In the genomic region with DNA sequence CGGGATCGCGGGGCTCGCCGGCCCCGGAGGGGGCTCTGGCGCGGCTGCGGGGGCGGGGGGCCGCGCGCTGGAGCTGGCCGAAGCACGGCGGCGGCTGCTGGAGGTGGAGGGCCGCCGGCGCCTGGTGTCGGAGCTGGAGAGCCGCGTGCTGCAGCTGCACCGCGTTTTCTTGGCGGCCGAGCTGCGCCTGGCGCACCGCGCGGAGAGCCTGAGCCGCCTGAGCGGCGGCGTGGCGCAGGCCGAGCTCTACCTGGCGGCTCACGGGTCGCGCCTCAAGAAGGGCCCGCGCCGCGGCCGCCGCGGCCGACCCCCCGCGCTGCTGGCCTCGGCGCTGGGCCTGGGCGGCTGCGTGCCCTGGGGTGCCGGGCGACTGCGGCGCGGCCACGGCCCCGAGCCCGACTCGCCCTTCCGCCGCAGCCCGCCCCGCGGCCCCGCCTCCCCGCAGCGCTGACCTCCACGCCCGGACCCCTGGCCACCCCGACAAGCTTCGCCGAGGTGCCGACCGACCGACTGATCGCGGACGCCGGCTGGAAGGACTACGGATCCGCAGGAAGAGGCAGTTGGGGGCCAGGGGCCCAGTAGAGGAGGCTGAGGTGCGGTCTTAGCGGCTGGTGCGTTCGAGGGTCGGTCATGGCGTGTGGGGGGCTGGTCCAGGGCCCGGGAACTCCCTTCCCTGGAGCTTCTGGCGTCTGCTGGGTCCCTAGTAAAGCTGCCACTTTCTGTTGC, we compare ENCODE assay signal across 8 cellular contexts. TPM values are rescaled to one million over a fixed set of nuclear protein-coding genes. Genes with fewer than 3 reads are reported as not detected.
DNase-seq lines count a peak whose midpoint lies in the region; ATAC-seq and TF ChIP-seq lines count a peak whose summit lies in the region.

No MANE protein-coding gene starts in this region.

- H3K36me3 Mint-ChIP-seq in chondrocyte (ENCODE audit: low read depth) = peaks cover 2% of the 10 kb centered on the region

- no peak for TF ChIP-seq POLR2A in uterus (IDR thresholded peaks at IDR 0.05)

- ATAC-seq in RWPE2 (ENCODE audit: low read depth) = no peak
- no peak for ATAC-seq in HG02884 (IDR thresholded peaks at IDR 0.05; ENCODE audit: unreplicated experiment)

- DNase-seq in activated CD8-positive, alpha-beta memory T cell treated with anti-CD3 and anti-CD28 coated beads for 24 hours = peak; percentile 62
- no peak for DNase-seq in activated CD8-positive, alpha-beta memory T cell treated with anti-CD3 and anti-CD28 coated beads, Interleukin-2, amount 50 U/mL, for 48 hours
- peak; percentile 49 for DNase-seq in RWPE2 (ENCODE audit: low spot score)
- no peak for DNase-seq in chondrocyte (ENCODE audit: low spot score)
- DNase-seq in uterus = no peak
- DNase-seq in NCI-H2029 (lab: John Stamatoyannopoulos, UW) = no peak

- H3K9me3 ChIP-seq in RWPE2 (ENCODE audit: severe bottlenecking) (no peaks in the 10 kb centered on the region), mononuclear cell (ENCODE audit: low read depth, low read length) (no peaks in the 10 kb centered on the region), uterus (no peaks in the 10 kb centered on the region)

- H3K4me1 ChIP-seq in RWPE2 (ENCODE audit: insufficient read depth, poor library complexity, severe bottlenecking) (peaks cover 46% of the 10 kb centered on the region), mononuclear cell (ENCODE audit: insufficient read depth, low read length) (peaks cover 39% of the 10 kb centered on the region), uterus (no peaks in the 10 kb centered on the region)

- TF ChIP-seq CTCF in RWPE2 (IDR thresholded peaks at IDR 0.05; ENCODE audit: poor library complexity, severe bottlenecking) (no peak), chondrocyte (IDR thresholded peaks at IDR 0.05) (no peak), uterus (IDR thresholded peaks at IDR 0.05) (no peak)

- peak overlapping the region; percentile 77 for H3K27ac Mint-ChIP-seq in chondrocyte (ENCODE audit: unreplicated experiment)

- H3K27ac ChIP-seq in RWPE2 (ENCODE audit: poor library complexity, severe bottlenecking) (peak overlapping the region; percentile 98), uterus (peak overlapping the region; percentile 36 to 74)

- H3K4me3 ChIP-seq in RWPE2 (ENCODE audit: severe bottlenecking) (peak overlapping the region; percentile 91), mononuclear cell (ENCODE audit: low read length) (peak overlapping the region; percentile 35), uterus (peak overlapping the region; percentile 41 to 69)

- H3K36me3 ChIP-seq in RWPE2 (ENCODE audit: low read depth) (peaks cover 15% of the 10 kb centered on the region), uterus (no peaks in the 10 kb centered on the region)

- no peaks in the 10 kb centered on the region for H3K9me3 Mint-ChIP-seq in chondrocyte (ENCODE audit: low read depth)

- H3K27me3 Mint-ChIP-seq in chondrocyte (ENCODE audit: low read depth) = no peaks in the 10 kb centered on the region

- intact Hi-C loops in uterus (cut with DNase I; ENCODE audit: low total_unique reads) = no loop called here

- H3K27me3 ChIP-seq in RWPE2 (ENCODE audit: insufficient read depth, poor library complexity, severe bottlenecking) (no peaks in the 10 kb centered on the region), mononuclear cell (ENCODE audit: insufficient read depth, low read length) (peaks cover 46% of the 10 kb centered on the region), uterus (no peaks in the 10 kb centered on the region)

- H3K4me3 Mint-ChIP-seq in chondrocyte (ENCODE audit: unreplicated experiment) = peak overlapping the region; percentile 83

- peaks cover 61% of the 10 kb centered on the region for H3K4me1 Mint-ChIP-seq in chondrocyte (ENCODE audit: low read depth)

RNA-seq across cellular contexts. Expression of a gene that starts 0.7 kb away (rescaled TPM):
- total RNA-seq in chondrocyte (56.5 to 76.5 TPM (median 72.1 TPM) in 3 replicates), mononuclear cell (1.2 TPM), uterus (10 to 100 TPM in 2 of 4 donors, 1 to 10 TPM in 2; 1.5 to 11.9 (median 7.2) TPM)

RNA-seq across cellular contexts. Expression of a gene that starts 18.5 kb away (rescaled TPM):
- total RNA-seq in chondrocyte = 15.2 to 39.1 TPM (median 38.1 TPM) in 3 replicates
- total RNA-seq in mononuclear cell = 0.42 TPM
- total RNA-seq in uterus = 10 to 100 TPM in 2 of 4 donors, 1 to 10 TPM in 2; 3.2 to 30.0 (median 11.9) TPM

RNA-seq across cellular contexts. Expression of a gene that starts 33.9 kb away (rescaled TPM):
- total RNA-seq in chondrocyte (not detected in 3 replicates), mononuclear cell (0.63 TPM), uterus (1 to 10 TPM in 1 of 4 donors, not detected in 3; 1.9 TPM)

Comparison
In these comparisons a context has a peak if more than half of its experiments do, and no peak if none do; other contexts are left out.
1. DNase-seq: peak in activated CD8-positive, alpha-beta memory T cell treated with anti-CD3 and anti-CD28 coated beads for 24 hours (single experiment) and RWPE2 (single experiment); none in activated CD8-positive, alpha-beta memory T cell treated with anti-CD3 and anti-CD28 coated beads, Interleukin-2, amount 50 U/mL, for 48 hours (single experiment), chondrocyte (single experiment), uterus (0 of 2) and NCI-H2029 (single experiment).
2. H3K4me3 ChIP-seq: peak in every context shown above with its lines; median percentile 91 in RWPE2; 55 in uterus; 35 in mononuclear cell.